1 cellular context compared by ENCODE assay signal in genomic region chr7:106218546-106218945, GRCh38.
TF ChIP-seq lines count a peak whose summit lies in the region.

No MANE protein-coding gene starts in this region.

TF ChIP-seq in SK-N-SH treated with all-trans-retinoic acid at 6 μM for 48 hours, 23 proteins besides CTCF, POLR2A, EP300 and RAD21 (continued from another document):
- TF ChIP-seq PATZ1 (CRISPR knock-in tag; IDR thresholded peaks at IDR 0.05; ENCODE audit: borderline replicate concordance) (no peak), BACH2 (CRISPR knock-in tag; IDR thresholded peaks at IDR 0.05; ENCODE audit: borderline replicate concordance) (no peak), ZC3H10 (CRISPR knock-in tag; IDR thresholded peaks at IDR 0.05) (no peak), CREB5 (CRISPR knock-in tag; IDR thresholded peaks at IDR 0.05; ENCODE audit: low read depth) (no peak), ZNF8 (CRISPR knock-in tag; IDR thresholded peaks at IDR 0.05) (no peak), CSRNP3 (CRISPR knock-in tag; IDR thresholded peaks at IDR 0.05) (no peak)
TF ChIP-seq in SK-N-SH treated with all-trans-retinoic acid at 6 μM for 48 hours: peak in this region for 0.
